Comparison of ENCODE assay signal across 8 cellular contexts in genomic region chr11:67464411-67465189, GRCh38. TPM values are rescaled to one million over a fixed set of nuclear protein-coding genes. Genes with fewer than 3 reads are reported as not detected.
DNase-seq lines count a peak whose midpoint lies in the region; ATAC-seq and TF ChIP-seq lines count a peak whose summit lies in the region.

No MANE protein-coding gene starts in this region.

- peaks cover 16% of the 10 kb centered on the region for H3K4me1 Mint-ChIP-seq in neural progenitor cell
- peaks cover 59% of the 10 kb centered on the region for H3K4me1 Mint-ChIP-seq in stimulated activated naive CD8-positive, alpha-beta T cell treated with anti-CD3 and anti-CD28 coated beads, Interleukin-15, amount 100 ng/mL, for 72 hours

- H3K27me3 ChIP-seq in neural progenitor cell, result no peaks in the 10 kb centered on the region

- no peak for TF ChIP-seq CTCF in foreskin fibroblast (IDR thresholded peaks at IDR 0.05; ENCODE audit: low read depth, low read length)
- no peak for TF ChIP-seq CTCF in neural progenitor cell (IDR thresholded peaks at IDR 0.05)

- no peaks in the 10 kb centered on the region for H3K36me3 ChIP-seq in neural progenitor cell

- H3K4me3 Mint-ChIP-seq in neural progenitor cell, result peak overlapping the region; percentile 84
- H3K4me3 Mint-ChIP-seq in stimulated activated naive CD8-positive, alpha-beta T cell treated with anti-CD3 and anti-CD28 coated beads, Interleukin-15, amount 100 ng/mL, for 72 hours, result peak overlapping the region; percentile 92 to 98

- TF ChIP-seq RAD21 in Ishikawa (IDR thresholded peaks at IDR 0.05; ENCODE audit: low read depth), result no peak

- peak overlapping the region; percentile 82 for H3K4me2 ChIP-seq in neural progenitor cell

- no peak for TF ChIP-seq EP300 in Ishikawa (IDR thresholded peaks at IDR 0.05; ENCODE audit: borderline replicate concordance)

- no peak overlapping the region for H2AFZ ChIP-seq in neural progenitor cell (replicated peaks)

- H3K27ac Mint-ChIP-seq in neural progenitor cell, result peak overlapping the region; percentile 88
- peak overlapping the region; percentile 92 to 99 for H3K27ac Mint-ChIP-seq in stimulated activated naive CD8-positive, alpha-beta T cell treated with anti-CD3 and anti-CD28 coated beads, Interleukin-15, amount 100 ng/mL, for 72 hours

- H3K27ac ChIP-seq in neural progenitor cell, result no peak overlapping the region

- H3K27me3 Mint-ChIP-seq in neural progenitor cell (ENCODE audit: insufficient read depth, low read depth), result peaks cover 3% of the 10 kb centered on the region
- no peaks in the 10 kb centered on the region for H3K27me3 Mint-ChIP-seq in stimulated activated naive CD8-positive, alpha-beta T cell treated with anti-CD3 and anti-CD28 coated beads, Interleukin-15, amount 100 ng/mL, for 72 hours

- H3K4me3 ChIP-seq in foreskin fibroblast (ENCODE audit: low read depth in 1 of 2, low read length in 2 of 2) (peak overlapping the region; percentile 52 to 58), neural progenitor cell (peak overlapping the region; percentile 64)

- DNase-seq in C1 segment of cervical spinal cord (lab: John Stamatoyannopoulos, UW) (peak in 12 of 14 donors; percentile 56 to 80 (median 70)), RKO (ENCODE audit: low spot score) (peak; percentile 90), foreskin fibroblast (peak; percentile 36 to 82), neural progenitor cell (ENCODE audit: low spot score) (peak; percentile 90)
- DNase-seq in activated effector memory CD4-positive, alpha-beta T cell treated with Interleukin-2 at 50 U/mL for 16 hours, result peak; percentile 89
- peak; percentile 92 to 95 for DNase-seq in stimulated activated naive CD8-positive, alpha-beta T cell treated with anti-CD3 and anti-CD28 coated beads, Interleukin-15, amount 100 ng/mL, for 72 hours

- no peaks in the 10 kb centered on the region for H3F3A ChIP-seq in neural progenitor cell (ENCODE audit: low read depth)

- H4K20me1 ChIP-seq in neural progenitor cell (ENCODE audit: low read depth), result no peaks in the 10 kb centered on the region

- H3K36me3 Mint-ChIP-seq in neural progenitor cell, result no peaks in the 10 kb centered on the region

- no peaks in the 10 kb centered on the region for H3K9me3 ChIP-seq in neural progenitor cell (ENCODE audit: low read depth)

- peaks cover 8% of the 10 kb centered on the region for H3K79me2 ChIP-seq in neural progenitor cell (ENCODE audit: low read depth)

- peak overlapping the region; percentile 49 for H3K9ac ChIP-seq in neural progenitor cell

- H3K4me1 ChIP-seq in neural progenitor cell, result peaks cover 6% of the 10 kb centered on the region

- ATAC-seq in GM19467 (IDR thresholded peaks at IDR 0.05; ENCODE audit: unreplicated experiment), result peak; percentile 44
- ATAC-seq in stimulated activated naive CD8-positive, alpha-beta T cell treated with anti-CD3 and anti-CD28 coated beads, Interleukin-15, amount 100 ng/mL, for 72 hours, result peak; percentile 84

- no peaks in the 10 kb centered on the region for H3K9me3 Mint-ChIP-seq in neural progenitor cell
- H3K9me3 Mint-ChIP-seq in stimulated activated naive CD8-positive, alpha-beta T cell treated with anti-CD3 and anti-CD28 coated beads, Interleukin-15, amount 100 ng/mL, for 72 hours, result no peaks in the 10 kb centered on the region

TF ChIP-seq in Ishikawa, 13 proteins besides CTCF, POLR2A, EP300 and RAD21:
- TF ChIP-seq YY1 (IDR thresholded peaks at IDR 0.05; ENCODE audit: low read depth), result peak; percentile 86
- TF ChIP-seq TCF12 (IDR thresholded peaks at IDR 0.05; ENCODE audit: low read depth), result peak; percentile 39; the same call in 1 of the 2 replicates
- peak; percentile 86 for TF ChIP-seq TAF1 (IDR thresholded peaks at IDR 0.05; ENCODE audit: low read depth)
- peak; percentile 72 for TF ChIP-seq MAX (IDR thresholded peaks at IDR 0.05)
- peak; percentile 91 for TF ChIP-seq USF1 (IDR thresholded peaks at IDR 0.05)
- TF ChIP-seq EGR1 (IDR thresholded peaks at IDR 0.05), result peak; percentile 31; the same call in 1 of the 2 replicates
- TF ChIP-seq ZBTB7A (IDR thresholded peaks at IDR 0.05; ENCODE audit: low read depth), result peak; percentile 94
- no peak for TF ChIP-seq TEAD4 (IDR thresholded peaks at IDR 0.05)
- TF ChIP-seq NFIC (IDR thresholded peaks at IDR 0.05), result no peak
- TF ChIP-seq REST (IDR thresholded peaks at IDR 0.05; ENCODE audit: low read depth), result no peak

RNA-seq across cellular contexts. Expression of gene TMEM134, which starts 4.5 kb away (rescaled TPM):
- 68.1 and 88.8 TPM in 2 replicates for total RNA-seq in neural progenitor cell (ENCODE audit: low replicate concordance)

RNA-seq across cellular contexts. Expression of gene CABP4, which starts 9.4 kb away (rescaled TPM):
- not detected in 2 replicates for total RNA-seq in neural progenitor cell (ENCODE audit: low replicate concordance)

RNA-seq across cellular contexts. Expression of gene GPR152, which starts 12.1 kb away (rescaled TPM):
- not detected in 2 replicates for total RNA-seq in neural progenitor cell (ENCODE audit: low replicate concordance)

RNA-seq across cellular contexts. Expression of gene AIP, which starts 18.2 kb away (rescaled TPM):
- total RNA-seq in neural progenitor cell (ENCODE audit: low replicate concordance), result 20.3 and 38.5 TPM in 2 replicates

RNA-seq across cellular contexts. Expression of gene CORO1B, which starts 21.3 kb away (rescaled TPM):
- total RNA-seq in neural progenitor cell (ENCODE audit: low replicate concordance), result 25.5 and 68.4 TPM in 2 replicates
